In genomic region chr15:74128785-74129350, GRCh38 we compare ENCODE assay signal across 12 cellular contexts. TPM values are rescaled to one million over a fixed set of nuclear protein-coding genes. Genes with fewer than 3 reads are reported as not detected.
A peak's percentile ranks its signal among the peaks of the same experiment; 100 is the strongest.
DNase-seq lines count a peak whose midpoint lies in the region; ATAC-seq, FAIRE-seq and TF ChIP-seq lines count a peak whose summit lies in the region.
"Had no signal": no experiment of that assay in that cellular context is flagged by ENCODE, and none has a peak within 500 bp of the region (broad histone marks: within the 10 kb centered on the region; RNA-seq: fewer than 3 reads in every experiment).

No MANE protein-coding gene starts in this region.

- H3K36me3 ChIP-seq in KMS-11 (ENCODE audit: insufficient read depth) = no peaks in the 10 kb centered on the region
- H3K36me3 ChIP-seq: stomach had no signal

- no peak overlapping the region for H3K4me3 ChIP-seq in KMS-11 (IDR thresholded peaks at IDR 0.05; ENCODE audit: insufficient read depth, low read depth, low read length)

- H2AFZ ChIP-seq in KMS-11 (ENCODE audit: low read depth) = no peak overlapping the region

- peak overlapping the region; percentile 6 for H3K4me3 Mint-ChIP-seq in osteocyte (ENCODE audit: unreplicated experiment)

- peaks cover 5% of the 10 kb centered on the region for H3K4me1 ChIP-seq in KMS-11 (ENCODE audit: low read depth, poor library complexity, severe bottlenecking)

- no peaks in the 10 kb centered on the region for H3K79me2 ChIP-seq in KMS-11 (ENCODE audit: insufficient read depth, low read depth)

- peaks cover 7% of the 10 kb centered on the region for H3K36me3 Mint-ChIP-seq in osteocyte (ENCODE audit: unreplicated experiment)

- peak overlapping the region; percentile 54 for H3K27ac Mint-ChIP-seq in osteocyte (ENCODE audit: unreplicated experiment)

- peaks cover 34% of the 10 kb centered on the region for H3K4me1 Mint-ChIP-seq in osteocyte (ENCODE audit: unreplicated experiment)

- peaks cover 35% of the 10 kb centered on the region for H3K27me3 Mint-ChIP-seq in osteocyte (ENCODE audit: unreplicated experiment)

- H4K20me1 ChIP-seq in KMS-11 (ENCODE audit: insufficient read depth) = no peaks in the 10 kb centered on the region

- H3K27me3 ChIP-seq in KMS-11 (ENCODE audit: insufficient read depth, low read depth) = peaks cover 63% of the 10 kb centered on the region

- H3K9me3 Mint-ChIP-seq in osteocyte (ENCODE audit: unreplicated experiment) = no peaks in the 10 kb centered on the region

- H3K4me2 ChIP-seq in KMS-11 = peak overlapping the region; percentile 48; the same call in 1 of the 2 replicates

- H3K27ac ChIP-seq in KMS-11 = no peak overlapping the region
- H3K27ac ChIP-seq: stomach had no signal

- peak; percentile 61 for FAIRE-seq in GM12892 (lab: Jason Lieb, UNC)

- no peak overlapping the region for H3K9ac ChIP-seq in KMS-11

- ATAC-seq in HG02642 (IDR thresholded peaks at IDR 0.05; ENCODE audit: poor library complexity, unreplicated experiment) = no peak

- DNase-seq in GM12892 (ENCODE audit: insufficient read length) (no peak), ecto neural progenitor cell (ENCODE audit: low spot score) (peak; percentile 67), osteocyte (ENCODE audit: extremely low spot score, unreplicated experiment) (no peak), NCI-H1048 (lab: John Stamatoyannopoulos, UW) (no peak), NCI-H2196 (lab: John Stamatoyannopoulos, UW; ENCODE audit: unreplicated experiment) (no peak)
- DNase-seq: activated CD4-positive, alpha-beta T cell treated with anti-CD3 and anti-CD28 coated beads, Interleukin-2, amount 50 U/mL, for 4 hours; NCI-H187; SHP77 treated with DMSO at 0.1 percent for 48 hours; stomach had no signal

- TF ChIP-seq CTCF in KMS-11 (conservative IDR thresholded peaks at IDR 0.05; ENCODE audit: low read depth, low read length) (no peak), osteocyte (IDR thresholded peaks at IDR 0.05) (no peak)

- no peak for TF ChIP-seq POLR2A in GM12892 (IDR thresholded peaks at IDR 0.05; ENCODE audit: low read depth, low read length)

RNA-seq across cellular contexts. Expression of gene ISLR2, which starts 1.5 kb away (rescaled TPM):
- polyA plus RNA-seq in GM12892 (2012; ENCODE audit: missing spikeins) = 0.95 TPM
- total RNA-seq in osteocyte = 6.1 TPM in 2 replicates

RNA-seq across cellular contexts. Expression of gene ISLR, which starts 44.6 kb away (rescaled TPM):
- polyA plus RNA-seq in GM12892 (2012; ENCODE audit: missing spikeins) = 0.57 TPM
- 108 and 110 TPM in 2 replicates for total RNA-seq in osteocyte
- total RNA-seq: lung microvascular endothelial cell had no signal

RNA-seq across cellular contexts. Expression of gene GOLGA6A, which starts 46.5 kb away (rescaled TPM):
- polyA plus RNA-seq in GM12892 (2012; ENCODE audit: missing spikeins) = 0.08 TPM
- total RNA-seq in osteocyte = 0.21 TPM in 1 of 2 replicates, not detected in the other
- total RNA-seq: lung microvascular endothelial cell had no signal
- polyA plus RNA-seq: stomach had no signal
